ENCODE assay signal across 18 cellular contexts in the genomic region with DNA sequence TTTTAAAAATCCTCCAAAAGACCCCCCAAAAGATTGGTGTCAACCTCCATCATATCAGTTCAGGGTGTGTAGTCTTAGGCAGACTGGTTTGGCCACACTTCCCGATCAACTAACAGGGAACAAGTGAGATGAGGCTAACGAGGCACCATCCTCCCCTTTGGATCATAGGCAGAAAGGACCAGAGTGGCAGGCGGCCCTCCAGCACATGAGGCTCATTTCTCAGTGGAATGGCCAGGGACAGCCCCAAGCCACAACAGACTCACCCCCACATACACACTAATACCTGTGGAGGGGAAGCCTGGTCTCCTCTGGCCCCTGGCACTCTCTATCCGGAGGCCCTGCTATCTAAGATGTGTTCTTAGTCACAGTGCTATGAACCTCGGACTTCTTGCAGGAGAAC. TPM values are rescaled to one million over a fixed set of nuclear protein-coding genes. Genes with fewer than 3 reads are reported as not detected.
DNase-seq lines count a peak whose midpoint lies in the region; ATAC-seq, FAIRE-seq and TF ChIP-seq lines count a peak whose summit lies in the region.
"Had no signal": no experiment of that assay in that cellular context is flagged by ENCODE, and none has a peak within 500 bp of the region (broad histone marks: within the 10 kb centered on the region; RNA-seq: fewer than 3 reads in every experiment).

No MANE protein-coding gene starts in this region.

- no peaks in the 10 kb centered on the region for H3K79me1 ChIP-seq in H1 (ENCODE audit: low read depth, low read length)

- H3K4me1 ChIP-seq in H1 (replicated peaks in 1 of 4; ENCODE audit: control insufficient read depth in 3 of 4, insufficient read depth in 4 of 4, low read length in 3 of 4): no peaks in the 10 kb centered on the region
- H3K4me1 ChIP-seq in parathyroid adenoma: peaks cover 12% of the 10 kb centered on the region

- no peak overlapping the region for H2BK5ac ChIP-seq in H1 (ENCODE audit: low read depth, low read length)

- H3K4me1 Mint-ChIP-seq in activated CD8-positive, alpha-beta memory T cell treated with anti-CD3 and anti-CD28 coated beads, Interleukin-2, amount 10 ng/mL, durations not matched to agents 7 days and 5 days: peaks cover 10% of the 10 kb centered on the region

- H3K27me3 ChIP-seq in H1 (replicated peaks in 1 of 4; ENCODE audit: control insufficient read depth in 3 of 4, extremely low read depth in 1 of 4, insufficient read depth in 3 of 4, low read length in 3 of 4): no peaks in the 10 kb centered on the region
- H3K27me3 ChIP-seq in parathyroid adenoma (ENCODE audit: control insufficient read depth, insufficient read depth, low read length): no peaks in the 10 kb centered on the region
- H3K27me3 ChIP-seq: BLaER1 treated with 17β-estradiol and CSF1 and Interleukin-3, amounts not matched to agents 10 nM and 100 nM had no signal

- H4K20me1 ChIP-seq in H1 (replicated peaks in 1 of 2; ENCODE audit: control insufficient read depth in 1 of 2, insufficient read depth in 2 of 2, low read length in 2 of 2): no peaks in the 10 kb centered on the region
- H4K20me1 ChIP-seq: BLaER1 treated with 17β-estradiol and CSF1 and Interleukin-3, amounts not matched to agents 10 nM and 100 nM had no signal

- H3K36me3 ChIP-seq in H1 (ENCODE audit: control insufficient read depth in 2 of 4, insufficient read depth in 4 of 4, low read length in 3 of 4) (no peaks in the 10 kb centered on the region), parathyroid adenoma (ENCODE audit: control insufficient read depth, insufficient read depth, low read length) (no peaks in the 10 kb centered on the region)
- H3K36me3 ChIP-seq: BLaER1 treated with 17β-estradiol and CSF1 and Interleukin-3, amounts not matched to agents 10 nM and 100 nM had no signal

- no peaks in the 10 kb centered on the region for H3K79me2 ChIP-seq in H1 (ENCODE audit: control insufficient read depth in 1 of 2, insufficient read depth in 2 of 2, low read length in 2 of 2)
- no peaks in the 10 kb centered on the region for H3K79me2 ChIP-seq in parathyroid adenoma

- TF ChIP-seq CTCF in H1 (IDR thresholded peaks at IDR 0.05; ENCODE audit: control extremely low read depth in 1 of 3, insufficient read depth in 1 of 3, low read depth in 1 of 3, low read length in 3 of 3) (no peak), parathyroid adenoma (IDR thresholded peaks at IDR 0.05) (no peak)

- H3K18ac ChIP-seq in H1 (ENCODE audit: extremely low read depth, low read length): no peak overlapping the region

- H2AFZ ChIP-seq in H1 (ENCODE audit: low read length) (0 out of 2 replicates have a peak overlapping the region, but pooled peaks have one; percentile 13), parathyroid adenoma (peak overlapping the region; percentile 28)

- TF ChIP-seq RAD21 in H1 (IDR thresholded peaks at IDR 0.05 in 1 of 2, conservative IDR thresholded peaks at IDR 0.05 in 1 of 2; ENCODE audit: low read depth in 2 of 2, low read length in 2 of 2): no peak

- no peak overlapping the region for H3K4me2 ChIP-seq in H1 (ENCODE audit: insufficient read depth in 1 of 2, low read depth in 2 of 2, low read length in 2 of 2)
- no peak overlapping the region for H3K4me2 ChIP-seq in parathyroid adenoma (ENCODE audit: low read length)
- H3K4me2 ChIP-seq: BLaER1 treated with 17β-estradiol and CSF1 and Interleukin-3, amounts not matched to agents 10 nM and 100 nM had no signal

- CTCF ChIA-PET in H1 (lab: Charles Lee; ENCODE audit: partially characterized antibody): interaction anchor here (0.8 to 3.3 kb wide), 20 partner anchors 12 to 520 kb away, joined by 3 to 34 read pairs (median 4); no protein-coding TSS in a partner anchor
- CTCF ChIA-PET in activated CD8-positive, alpha-beta memory T cell treated with anti-CD3 and anti-CD28 coated beads, Interleukin-2, amount 10 ng/mL, durations not matched to agents 7 days and 5 days (lab: Charles Lee): interaction anchor here (0.9 to 2.7 kb wide), 5 partner anchors 11 to 85 kb away, joined by 3 to 37 read pairs (median 4); no protein-coding TSS in a partner anchor

- no peak overlapping the region for H3K27ac ChIP-seq in H1 (ENCODE audit: low read depth, low read length)
- H3K27ac ChIP-seq in parathyroid adenoma: no peak overlapping the region
- H3K27ac ChIP-seq: BLaER1 treated with 17β-estradiol and CSF1 and Interleukin-3, amounts not matched to agents 10 nM and 100 nM; HL-60 had no signal

- no peak for TF ChIP-seq POLR2A in H1 (IDR thresholded peaks at IDR 0.05; ENCODE audit: control extremely low read depth in 1 of 2, low read depth in 2 of 2, low read length in 2 of 2)

- H3K27ac Mint-ChIP-seq in activated CD8-positive, alpha-beta memory T cell treated with anti-CD3 and anti-CD28 coated beads, Interleukin-2, amount 10 ng/mL, durations not matched to agents 7 days and 5 days: no peak overlapping the region

- H4K91ac ChIP-seq in H1 (replicated peaks; ENCODE audit: insufficient read length, low read length): no peak overlapping the region

- H3K23ac ChIP-seq in H1 (ENCODE audit: insufficient read length): no peak overlapping the region

- H3K9me3 ChIP-seq in H1 (ENCODE audit: insufficient read depth in 2 of 2, low read depth in 1 of 2, low read length in 1 of 2) (no peaks in the 10 kb centered on the region), parathyroid adenoma (ENCODE audit: control insufficient read depth, low read length) (no peaks in the 10 kb centered on the region)
- H3K9me3 ChIP-seq: BLaER1 treated with 17β-estradiol and CSF1 and Interleukin-3, amounts not matched to agents 10 nM and 100 nM had no signal

- H4K8ac ChIP-seq in H1 (ENCODE audit: extremely low read depth, insufficient read depth, low read length): no peak overlapping the region

- no peak overlapping the region for H2BK20ac ChIP-seq in H1 (ENCODE audit: low read length)

- no peaks in the 10 kb centered on the region for H3K23me2 ChIP-seq in H1 (ENCODE audit: low read depth, low read length)

- WGBS in H1 (ENCODE audit: extremely low coverage in 1 of 2, insufficient coverage in 1 of 2, insufficient read length in 1 of 2, insufficient replicate concordance in 2 of 2, low coverage in 1 of 2, low lambda C conversion rate in 2 of 2, missing lambda C conversion rate in 1 of 2), 2 experiments: 90% methylated on average over 4 of the region's 5 CpGs; no CpG with 5 or more reads in 1 of the 2 experiments

- H3K27me3 Mint-ChIP-seq in activated CD8-positive, alpha-beta memory T cell treated with anti-CD3 and anti-CD28 coated beads, Interleukin-2, amount 10 ng/mL, durations not matched to agents 7 days and 5 days: no peaks in the 10 kb centered on the region

- no peak overlapping the region for H3K56ac ChIP-seq in H1 (replicated peaks; ENCODE audit: insufficient read length, low read depth, low read length)

- no peak overlapping the region for H2BK12ac ChIP-seq in H1 (ENCODE audit: low read depth, low read length)

- no peak overlapping the region for H2BK120ac ChIP-seq in H1 (replicated peaks; ENCODE audit: low read depth, low read length)

- no peaks in the 10 kb centered on the region for H3K9me3 Mint-ChIP-seq in activated CD8-positive, alpha-beta memory T cell treated with anti-CD3 and anti-CD28 coated beads, Interleukin-2, amount 10 ng/mL, durations not matched to agents 7 days and 5 days (ENCODE audit: low read depth)
- H3K9me3 Mint-ChIP-seq: CD4-positive, CD25-positive, alpha-beta regulatory T cell had no signal

- POLR2A ChIA-PET in H1 (lab: Charles Lee; ENCODE audit: partially characterized antibody): no interaction called here

- H3K4ac ChIP-seq in H1 (replicated peaks; ENCODE audit: insufficient read length, low read depth, low read length): no peak overlapping the region

- no peak for ATAC-seq in Right ventricle myocardium superior (ENCODE audit: poor library complexity)
- ATAC-seq in HG03045 (IDR thresholded peaks at IDR 0.05; ENCODE audit: unreplicated experiment): no peak
- ATAC-seq in activated CD8-positive, alpha-beta memory T cell treated with anti-CD3 and anti-CD28 coated beads, Interleukin-2, amount 10 ng/mL, durations not matched to agents 7 days and 5 days: no peak
- ATAC-seq in HG02610 (IDR thresholded peaks at IDR 0.05; ENCODE audit: unreplicated experiment): no peak

- intact Hi-C loops in cardiac septum (cut with DNase I) (loop anchor here (5.0 kb wide), 1 partner anchor 357 kb away; no protein-coding TSS in a partner anchor), Right ventricle myocardium superior (cut with DNase I) (no loop called here)

- H3K9ac ChIP-seq in H1 (replicated peaks in 1 of 4; ENCODE audit: extremely low read depth in 1 of 4, low read depth in 3 of 4, low read length in 3 of 4) (no peak overlapping the region), parathyroid adenoma (no peak overlapping the region)

- H4K5ac ChIP-seq in H1 (ENCODE audit: insufficient read length, low read depth, low read length): no peak overlapping the region

- no peak overlapping the region for H2AK5ac ChIP-seq in H1 (ENCODE audit: low read depth, low read length)

- no peaks in the 10 kb centered on the region for H3K36me3 Mint-ChIP-seq in activated CD8-positive, alpha-beta memory T cell treated with anti-CD3 and anti-CD28 coated beads, Interleukin-2, amount 10 ng/mL, durations not matched to agents 7 days and 5 days
- H3K36me3 Mint-ChIP-seq: CD4-positive, CD25-positive, alpha-beta regulatory T cell had no signal

- H3K4me3 ChIP-seq in H1 (ENCODE audit: extremely low read depth in 1 of 4, insufficient read depth in 2 of 4, low read depth in 3 of 4, low read length in 4 of 4) (no peak overlapping the region), parathyroid adenoma (ENCODE audit: low read depth, low read length) (no peak overlapping the region)
- H3K4me3 ChIP-seq: BLaER1 treated with 17β-estradiol and CSF1 and Interleukin-3, amounts not matched to agents 10 nM and 100 nM had no signal

- H2BK15ac ChIP-seq in H1 (ENCODE audit: low read length): no peak overlapping the region

- no peak for TF ChIP-seq EP300 in H1 (IDR thresholded peaks at IDR 0.05; ENCODE audit: borderline replicate concordance in 1 of 2, low read depth in 2 of 2, low read length in 2 of 2)

- no peak for FAIRE-seq in H1 (lab: Jason Lieb, UNC)
- FAIRE-seq: GM18507 had no signal

- no peak overlapping the region for H3K14ac ChIP-seq in H1 (ENCODE audit: insufficient read length)

- no peak overlapping the region for H3K4me3 Mint-ChIP-seq in activated CD8-positive, alpha-beta memory T cell treated with anti-CD3 and anti-CD28 coated beads, Interleukin-2, amount 10 ng/mL, durations not matched to agents 7 days and 5 days
- H3K4me3 Mint-ChIP-seq: CD4-positive, CD25-positive, alpha-beta regulatory T cell had no signal

- DNase-seq in cardiac septum (ENCODE audit: low spot score): peak; percentile 61
- DNase-seq in Right ventricle myocardium superior: no peak
- no peak for DNase-seq in H1 (ENCODE audit: low read depth in 1 of 2, low spot score in 2 of 2)
- no peak for DNase-seq in activated CD8-positive, alpha-beta memory T cell treated with anti-CD3 and anti-CD28 coated beads, Interleukin-2, amount 10 ng/mL, durations not matched to agents 7 days and 5 days
- DNase-seq: 8988T; AML-193; CD4-positive, CD25-positive, alpha-beta regulatory T cell; DMS53; GF-D8; H7; Kasumi-1; KBM-7 had no signal

RNA-seq across cellular contexts. Expression of a gene that starts 17.3 kb away (rescaled TPM):
- total RNA-seq in cardiac septum (80.0 TPM), Right ventricle myocardium superior (72.6 TPM)
- total RNA-seq in H1 (2021; fragmentation: NEBNext Ultra II Directional; extraction: Animal tissue kit (Norgen Biotek cat#: 25700)): 9.2 and 9.4 TPM in 2 replicates
- 9.1 and 10.3 TPM in 2 replicates for polyA plus RNA-seq in H1 (2011; rRNA removed)
- polyA plus RNA-seq in H1 (2011; cell fraction: cytosol; rRNA removed): 12.1 TPM
- polyA plus RNA-seq in H1 (2011; cell fraction: nucleus; rRNA removed): 18.7 TPM
- polyA plus RNA-seq in H1 (2012, experiment 1 of 2): 16.8 to 24.6 TPM (median 19.6 TPM) in 4 replicates
- 2.8 TPM for polyA plus RNA-seq in H1 (2012, experiment 2 of 2)
- polyA plus RNA-seq in H1 (2013, experiment 1 of 2): 8.5 TPM
- 8.5 TPM for polyA plus RNA-seq in H1 (2013, experiment 2 of 2)
- 10.8 and 24.0 TPM in 2 replicates for polyA minus RNA-seq in H1 (2011; rRNA and poly(A)+ RNA removed)
- polyA minus RNA-seq in H1 (2011; cell fraction: cytosol; rRNA and poly(A)+ RNA removed): 15.3 TPM
- polyA minus RNA-seq in H1 (2011; cell fraction: nucleus; rRNA and poly(A)+ RNA removed): 12.7 TPM
- 100 to 1,000 TPM; 183 to 255 TPM for total RNA-seq in activated CD8-positive, alpha-beta memory T cell treated with anti-CD3 and anti-CD28 coated beads, Interleukin-2, amount 10 ng/mL, durations not matched to agents 7 days and 5 days

RNA-seq across cellular contexts. Expression of a gene that starts 29.5 kb away (rescaled TPM):
- total RNA-seq in cardiac septum (not detected), Right ventricle myocardium superior (not detected)
- 0.26 TPM in 1 of 2 replicates, not detected in the other for total RNA-seq in H1 (2021; fragmentation: NEBNext Ultra II Directional; extraction: Animal tissue kit (Norgen Biotek cat#: 25700))
- 0.20 TPM in 1 of 2 replicates, not detected in the other for polyA plus RNA-seq in H1 (2011; rRNA removed)
- polyA plus RNA-seq in H1 (2011; cell fraction: cytosol; rRNA removed): not detected
- polyA plus RNA-seq in H1 (2011; cell fraction: nucleus; rRNA removed): 0.48 TPM
- polyA plus RNA-seq in H1 (2012, experiment 1 of 2): 0.19 TPM in 1 of 4 replicates, not detected in the others
- not detected for polyA plus RNA-seq in H1 (2012, experiment 2 of 2)
- not detected for polyA plus RNA-seq in H1 (2013, experiment 1 of 2)
- not detected for polyA plus RNA-seq in H1 (2013, experiment 2 of 2)
- not detected in 2 replicates for polyA minus RNA-seq in H1 (2011; rRNA and poly(A)+ RNA removed)
- polyA minus RNA-seq in H1 (2011; cell fraction: cytosol; rRNA and poly(A)+ RNA removed): not detected
- not detected for polyA minus RNA-seq in H1 (2011; cell fraction: nucleus; rRNA and poly(A)+ RNA removed)
- total RNA-seq in activated CD8-positive, alpha-beta memory T cell treated with anti-CD3 and anti-CD28 coated beads, Interleukin-2, amount 10 ng/mL, durations not matched to agents 7 days and 5 days: not detected
- total RNA-seq: H7 had no signal
